Comparison of ENCODE assay signal across 1 cellular context in the genomic region with DNA sequence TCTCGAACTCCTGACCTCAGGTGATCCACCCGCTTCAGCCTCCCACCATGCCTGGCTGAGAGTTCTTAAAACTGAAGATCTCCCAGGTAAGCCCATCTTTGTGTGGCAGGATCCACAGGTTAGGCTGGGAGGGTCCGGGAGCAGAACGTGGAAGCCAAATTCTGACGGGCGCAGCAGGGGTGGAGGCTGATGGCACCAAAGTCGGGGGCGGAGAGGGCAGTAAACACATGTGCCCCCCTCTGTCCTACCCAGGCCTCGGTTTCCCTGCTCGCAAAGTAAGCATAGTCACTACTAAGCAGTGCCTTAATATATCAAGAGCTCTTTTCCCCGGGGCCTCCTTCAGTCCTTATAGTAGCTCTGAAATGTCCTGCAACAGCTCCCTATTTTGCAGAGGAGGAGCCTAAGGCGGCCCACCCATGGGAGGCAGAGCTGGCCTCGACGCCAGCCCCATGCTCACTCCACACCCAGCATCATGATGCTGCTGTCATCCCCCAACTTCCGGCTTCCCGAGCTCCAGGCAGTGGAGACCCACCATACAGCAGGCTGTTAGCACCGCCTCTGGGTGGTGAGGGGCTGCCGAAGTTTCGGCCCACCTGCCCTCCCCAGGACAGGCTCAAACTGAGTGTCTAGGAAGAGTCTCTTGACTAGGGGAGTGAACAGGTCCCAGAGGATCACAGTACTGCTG.
TF ChIP-seq lines count a peak whose summit lies in the region.

No MANE protein-coding gene starts in this region.

TF ChIP-seq in neural cell, 6 proteins besides CTCF, POLR2A, EP300 and RAD21:
- TF ChIP-seq EZH2 (IDR thresholded peaks at IDR 0.05; ENCODE audit: borderline replicate concordance, insufficient read depth, low read length, poor library complexity, severe bottlenecking) (no peak), MXI1 (conservative IDR thresholded peaks at IDR 0.05; ENCODE audit: poor library complexity, severe bottlenecking) (no peak), POLR2AphosphoS5 (IDR thresholded peaks at IDR 0.05) (no peak), TAF1 (IDR thresholded peaks at IDR 0.05; ENCODE audit: low read depth) (no peak), SMC3 (conservative IDR thresholded peaks at IDR 0.05; ENCODE audit: poor library complexity) (no peak)
- TF ChIP-seq, protein P1, sequence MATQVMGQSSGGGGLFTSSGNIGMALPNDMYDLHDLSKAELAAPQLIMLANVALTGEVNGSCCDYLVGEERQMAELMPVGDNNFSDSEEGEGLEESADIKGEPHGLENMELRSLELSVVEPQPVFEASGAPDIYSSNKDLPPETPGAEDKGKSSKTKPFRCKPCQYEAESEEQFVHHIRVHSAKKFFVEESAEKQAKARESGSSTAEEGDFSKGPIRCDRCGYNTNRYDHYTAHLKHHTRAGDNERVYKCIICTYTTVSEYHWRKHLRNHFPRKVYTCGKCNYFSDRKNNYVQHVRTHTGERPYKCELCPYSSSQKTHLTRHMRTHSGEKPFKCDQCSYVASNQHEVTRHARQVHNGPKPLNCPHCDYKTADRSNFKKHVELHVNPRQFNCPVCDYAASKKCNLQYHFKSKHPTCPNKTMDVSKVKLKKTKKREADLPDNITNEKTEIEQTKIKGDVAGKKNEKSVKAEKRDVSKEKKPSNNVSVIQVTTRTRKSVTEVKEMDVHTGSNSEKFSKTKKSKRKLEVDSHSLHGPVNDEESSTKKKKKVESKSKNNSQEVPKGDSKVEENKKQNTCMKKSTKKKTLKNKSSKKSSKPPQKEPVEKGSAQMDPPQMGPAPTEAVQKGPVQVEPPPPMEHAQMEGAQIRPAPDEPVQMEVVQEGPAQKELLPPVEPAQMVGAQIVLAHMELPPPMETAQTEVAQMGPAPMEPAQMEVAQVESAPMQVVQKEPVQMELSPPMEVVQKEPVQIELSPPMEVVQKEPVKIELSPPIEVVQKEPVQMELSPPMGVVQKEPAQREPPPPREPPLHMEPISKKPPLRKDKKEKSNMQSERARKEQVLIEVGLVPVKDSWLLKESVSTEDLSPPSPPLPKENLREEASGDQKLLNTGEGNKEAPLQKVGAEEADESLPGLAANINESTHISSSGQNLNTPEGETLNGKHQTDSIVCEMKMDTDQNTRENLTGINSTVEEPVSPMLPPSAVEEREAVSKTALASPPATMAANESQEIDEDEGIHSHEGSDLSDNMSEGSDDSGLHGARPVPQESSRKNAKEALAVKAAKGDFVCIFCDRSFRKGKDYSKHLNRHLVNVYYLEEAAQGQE (IDR thresholded peaks at IDR 0.05; ENCODE audit: borderline replicate concordance), result no peak
